12 cellular contexts compared by ENCODE assay signal in genomic region chr6:145904878-145905277, GRCh38. TPM values are rescaled to one million over a fixed set of nuclear protein-coding genes. Genes with fewer than 3 reads are reported as not detected.
DNase-seq lines count a peak whose midpoint lies in the region; ATAC-seq, FAIRE-seq and TF ChIP-seq lines count a peak whose summit lies in the region.
"Had no signal": no experiment of that assay in that cellular context is flagged by ENCODE, and none has a peak within 500 bp of the region (broad histone marks: within the 10 kb centered on the region; RNA-seq: fewer than 3 reads in every experiment).

No MANE protein-coding gene starts in this region.

- no peaks in the 10 kb centered on the region for H3K9me3 Mint-ChIP-seq in H9
- H3K9me3 Mint-ChIP-seq: HFFc6, neural crest cell had no signal

- H3T11ph ChIP-seq in H9 (ENCODE audit: low read length) = no peak overlapping the region

- H3K4me3 ChIP-seq in HepG2 (replicated peaks in 1 of 3; ENCODE audit: insufficient read depth in 1 of 3, low read depth in 2 of 3, low read length in 3 of 3) (no peak overlapping the region), suprapubic skin (no peak overlapping the region), sigmoid colon (no peak overlapping the region)

- H3K9me3 ChIP-seq in H9 (ENCODE audit: control insufficient read depth, low read depth, low read length) (no peaks in the 10 kb centered on the region), HepG2 (ENCODE audit: low read length) (no peaks in the 10 kb centered on the region), suprapubic skin (no peaks in the 10 kb centered on the region), sigmoid colon (no peaks in the 10 kb centered on the region)

- H3K56ac ChIP-seq in H9 (ENCODE audit: insufficient read length, low read depth, low read length) = no peak overlapping the region

- H3K27ac Mint-ChIP-seq in H9 = peak overlapping the region in 1 of 3 experiments; percentile 44; a peak in 1 of 7 replicates
- H3K27ac Mint-ChIP-seq: HFFc6 had no signal

- POLR2A ChIA-PET in HepG2 (lab: Yijun Ruan, JAX) = no interaction called here

- no peak for TF ChIP-seq EP300 in HepG2 (IDR thresholded peaks at IDR 0.05; ENCODE audit: low read depth in 2 of 2, low read length in 2 of 2)
- no peak for TF ChIP-seq EP300 in HepG2 (CRISPR knock-in tag; IDR thresholded peaks at IDR 0.05; ENCODE audit: borderline replicate concordance)
- TF ChIP-seq EP300 in suprapubic skin (IDR thresholded peaks at IDR 0.05) = no peak
- no peak for TF ChIP-seq EP300 in sigmoid colon (IDR thresholded peaks at IDR 0.05)

- H4K8ac ChIP-seq in H9 (replicated peaks; ENCODE audit: insufficient read length, low read depth, low read length) = peak overlapping the region; percentile 79

- peaks cover 18 to 44% (median 42%) of the 10 kb centered on the region in 3 experiments for H3K36me3 Mint-ChIP-seq in H9 (ENCODE audit: insufficient read depth in 1 of 3, low read depth in 3 of 3)

- TF ChIP-seq POLR2A in HepG2 (IDR thresholded peaks at IDR 0.05; ENCODE audit: insufficient read depth in 1 of 2, low read depth in 2 of 2, low read length in 2 of 2) (no peak), suprapubic skin (IDR thresholded peaks at IDR 0.05) (no peak), sigmoid colon (IDR thresholded peaks at IDR 0.05) (no peak)

- H3K79me2 ChIP-seq in H9 (ENCODE audit: insufficient read depth, low read length) (0 out of 2 replicates have a peak, but pooled peaks cover 2% of the 10 kb centered on the region), HepG2 (ENCODE audit: insufficient read depth, low read length) (no peaks in the 10 kb centered on the region)

- no peak overlapping the region for H3K14ac ChIP-seq in H9 (ENCODE audit: insufficient read depth, low read length)

- no peak overlapping the region for H4K5ac ChIP-seq in H9 (ENCODE audit: insufficient read length, low read depth, low read length)

- H2BK5ac ChIP-seq in H9 (ENCODE audit: insufficient read length, low read length) = no peak overlapping the region

- H4K20me1 ChIP-seq in H9 (ENCODE audit: control insufficient read depth, insufficient read depth, insufficient read length) (no peaks in the 10 kb centered on the region), HepG2 (ENCODE audit: insufficient read depth, low read length) (no peaks in the 10 kb centered on the region)

- no peaks in the 10 kb centered on the region for H3K27me3 Mint-ChIP-seq in H9 (ENCODE audit: low read depth)

- H3K4me1 ChIP-seq in H9 (ENCODE audit: insufficient read depth, low read length) = no peaks in the 10 kb centered on the region
- H3K4me1 ChIP-seq in HepG2 (ENCODE audit: insufficient read depth, low read length) = peaks cover 7% of the 10 kb centered on the region
- no peaks in the 10 kb centered on the region for H3K4me1 ChIP-seq in suprapubic skin
- H3K4me1 ChIP-seq in sigmoid colon = peaks cover 0 to 14% (median 14%) of the 10 kb centered on the region in 4 donors

- no peak overlapping the region for H3K4me2 ChIP-seq in H9 (ENCODE audit: insufficient read depth, insufficient read length, low read length)
- no peak overlapping the region for H3K4me2 ChIP-seq in HepG2 (ENCODE audit: low read depth, low read length)

- no CpG with 5 or more reads among the region's 3 CpGs for WGBS in H9 (ENCODE audit: extremely low coverage, insufficient read length, low lambda C conversion rate)
- WGBS in HepG2 (ENCODE audit: low lambda C conversion rate) = 89% methylated on average over 3 of the region's 3 CpGs
- WGBS in suprapubic skin = 82% methylated on average over 3 of the region's 3 CpGs
- WGBS in sigmoid colon, 2 donors = 15 to 62% methylated on average over 3 of the region's 3 CpGs

- H2BK20ac ChIP-seq in H9 (ENCODE audit: low read depth, low read length, poor library complexity, severe bottlenecking) = no peak overlapping the region

- H2BK12ac ChIP-seq in H9 (ENCODE audit: insufficient read length, low read depth, low read length) = no peak overlapping the region

- TF ChIP-seq CTCF in H9 (conservative IDR thresholded peaks at IDR 0.05) (no peak), HepG2 (CRISPR knock-in tag; IDR thresholded peaks at IDR 0.05) (no peak), suprapubic skin (IDR thresholded peaks at IDR 0.05) (no peak), sigmoid colon (IDR thresholded peaks at IDR 0.05) (no peak)

- no peaks in the 10 kb centered on the region for H3K4me1 Mint-ChIP-seq in H9

- no peak for TF ChIP-seq RAD21 in HepG2 (CRISPR knock-in tag; IDR thresholded peaks at IDR 0.05)

- H3K4me3 Mint-ChIP-seq in H9 = no peak overlapping the region
- H3K4me3 Mint-ChIP-seq: HFFc6, neural crest cell had no signal

- no peak overlapping the region for H2BK15ac ChIP-seq in H9 (ENCODE audit: low read depth, low read length)

- FAIRE-seq in GM18507 (lab: Jason Lieb, UNC) = peak; percentile 70
- no peak for FAIRE-seq in HepG2 (lab: Jason Lieb, UNC)

- no peaks in the 10 kb centered on the region for H3K79me1 ChIP-seq in H9 (ENCODE audit: insufficient read depth, low read depth, low read length, poor library complexity, severe bottlenecking)

- DNase-seq in GM18507 (ENCODE audit: extremely low spot score, insufficient read length, low read depth) (no peak), H9 (no peak), NCI-H2029 (lab: John Stamatoyannopoulos, UW) (peak; percentile 56), HepG2 (ENCODE audit: low spot score) (no peak), suprapubic skin (ENCODE audit: low spot score in 2 of 2) (no peak), sigmoid colon (no peak)
- DNase-seq in NK-92 treated with Interleukin-12 subunit alpha and Interleukin-12 subunit beta, amount 100 ng/mL, for 24 hours (lab: John Stamatoyannopoulos, UW) = no peak
- DNase-seq: brain microvascular endothelial cell, head of caudate nucleus, HFFc6 had no signal

- H2BK120ac ChIP-seq in H9 (ENCODE audit: low read depth, low read length, poor library complexity, severe bottlenecking) = no peak overlapping the region

- H4K91ac ChIP-seq in H9 (ENCODE audit: insufficient read length, low read depth, low read length) = no peak overlapping the region

- H3K9ac ChIP-seq in H9 (ENCODE audit: extremely low read depth, insufficient read length, low read length) = no peak overlapping the region
- no peak overlapping the region for H3K9ac ChIP-seq in HepG2 (ENCODE audit: insufficient read depth, low read depth, low read length)

- H3K27ac ChIP-seq in H9 (ENCODE audit: insufficient read length, low read depth, low read length) (no peak overlapping the region), HepG2 (ENCODE audit: extremely low read length, insufficient read depth, low read length) (no peak overlapping the region), suprapubic skin (no peak overlapping the region), sigmoid colon (peak overlapping the region in 1 of 4 donors; percentile 11)
- H3K27ac ChIP-seq: brain microvascular endothelial cell had no signal

- H3K18ac ChIP-seq in H9 (ENCODE audit: insufficient read length, low read depth, low read length) = no peak overlapping the region

- in situ Hi-C loops in HepG2 (cut with HindIII; ENCODE audit: extremely low pct_ligation_motif_present, low pct_unique_long_range_greater_than_20kb) = no loop called here

- intact Hi-C loops in HepG2 (cut with micrococcal nuclease; ENCODE audit: unreplicated experiment) = no loop called here
- intact Hi-C loops in sigmoid colon (cut with DNase I) = no loop called here

- no peak overlapping the region for H3K23ac ChIP-seq in H9 (ENCODE audit: insufficient read length, low read depth, low read length)

- H3K23me2 ChIP-seq in H9 (ENCODE audit: insufficient read length, low read depth, low read length, poor library complexity, severe bottlenecking) = no peaks in the 10 kb centered on the region

- CTCF ChIA-PET in HepG2 (lab: Yijun Ruan, JAX; ENCODE audit: low intra/inter-chr PET ratio, low total read pairs) = no interaction called here

- H3K36me3 ChIP-seq in HepG2 (replicated peaks in 1 of 2; ENCODE audit: control insufficient read depth in 1 of 2, insufficient read depth in 2 of 2, low read length in 2 of 2) (peaks cover 7 to 16% of the 10 kb centered on the region in 2 experiments), suprapubic skin (peaks cover 47% of the 10 kb centered on the region), sigmoid colon (peaks cover 10 to 29% (median 20%) of the 10 kb centered on the region in 4 donors)

- no peak overlapping the region for H2AK5ac ChIP-seq in H9 (ENCODE audit: insufficient read length, low read length)

- no peak overlapping the region for H3K4ac ChIP-seq in H9 (ENCODE audit: low read depth, low read length)

- BruUV-seq in HepG2 (replicated peaks; lab: Mats Ljungman, UMichigan) = no TSS peak

- H2AFZ ChIP-seq in H9 (ENCODE audit: low read length) (no peak overlapping the region), HepG2 (ENCODE audit: low read length) (no peak overlapping the region)

- H3K27me3 ChIP-seq in H9 (ENCODE audit: insufficient read depth, low read length) = no peaks in the 10 kb centered on the region
- no peaks in the 10 kb centered on the region for H3K27me3 ChIP-seq in HepG2 (ENCODE audit: control insufficient read depth in 1 of 2, insufficient read depth in 2 of 2, low read length in 2 of 2)
- H3K27me3 ChIP-seq in suprapubic skin = no peaks in the 10 kb centered on the region
- no peaks in the 10 kb centered on the region for H3K27me3 ChIP-seq in sigmoid colon
- H3K27me3 ChIP-seq: brain microvascular endothelial cell had no signal

- no peak for ATAC-seq in HepG2
- ATAC-seq in HG03108 (IDR thresholded peaks at IDR 0.05; ENCODE audit: unreplicated experiment) = no peak

RNA-seq across cellular contexts. Expression of gene SHPRH, which starts 59.3 kb away (rescaled TPM):
- total RNA-seq in H9 (2021) = 24.7 and 27.7 TPM in 2 replicates
- total RNA-seq in HepG2 (2016; rRNA removed; fragmentation: Illumina TruSeq; extraction: Trizol) = 17.6 and 22.3 TPM in 2 replicates
- total RNA-seq in HepG2 (2016; cell fraction: cytosol; rRNA removed; fragmentation: Illumina TruSeq; extraction: Trizol; ENCODE audit: low read depth) = 23.1 and 23.4 TPM in 2 replicates
- total RNA-seq in HepG2 (2016; cell fraction: insoluble cytoplasmic fraction; rRNA removed; fragmentation: Illumina TruSeq; extraction: Trizol) = 17.3 and 19.8 TPM in 2 replicates
- 8.6 and 9.9 TPM in 2 replicates for total RNA-seq in HepG2 (2016; cell fraction: membrane; rRNA removed; fragmentation: Illumina TruSeq; extraction: Trizol)
- 58.7 and 61.1 TPM in 2 replicates for total RNA-seq in HepG2 (2016; cell fraction: nucleus; rRNA removed; fragmentation: Illumina TruSeq; extraction: Trizol)
- polyA plus RNA-seq in HepG2 (2011; rRNA removed) = 6.9 and 8.2 TPM in 2 replicates
- polyA plus RNA-seq in HepG2 (2011; cell fraction: cytosol; rRNA removed) = 2.3 and 3.8 TPM in 2 replicates
- 11.7 and 14.3 TPM in 2 replicates for polyA plus RNA-seq in HepG2 (2011; cell fraction: nucleus; rRNA removed)
- polyA plus RNA-seq in HepG2 (2012) = 4.4 and 5.9 TPM in 2 replicates
- 0.18 and 0.19 TPM in 2 replicates for polyA plus RNA-seq in HepG2 (2016; cell fraction: cytosol; fragmentation: Illumina TruSeq; extraction: Trizol; ENCODE audit: low read depth)
- polyA plus RNA-seq in HepG2 (2016; cell fraction: insoluble cytoplasmic fraction; fragmentation: Illumina TruSeq; extraction: Trizol; ENCODE audit: low read depth) = 7.5 and 8.4 TPM in 2 replicates
- polyA plus RNA-seq in HepG2 (2016; cell fraction: membrane; fragmentation: Illumina TruSeq; extraction: Trizol; ENCODE audit: low read depth) = 0.63 and 0.86 TPM in 2 replicates
- 17.6 and 19.4 TPM in 2 replicates for polyA plus RNA-seq in HepG2 (2016; cell fraction: nucleus; fragmentation: Illumina TruSeq; extraction: Trizol; ENCODE audit: insufficient read depth, low read depth)
- 14.0 and 20.6 TPM in 2 replicates for polyA minus RNA-seq in HepG2 (2011; rRNA and poly(A)+ RNA removed; ENCODE audit: low replicate concordance)
- 11.6 and 14.1 TPM in 2 replicates for polyA minus RNA-seq in HepG2 (2011; cell fraction: cytosol; rRNA and poly(A)+ RNA removed)
- 144 and 160 TPM in 2 replicates for polyA minus RNA-seq in HepG2 (2011; cell fraction: nucleus; rRNA and poly(A)+ RNA removed)
- 10 to 100 TPM; 20.3 to 66.4 (median 24.3) TPM for total RNA-seq in suprapubic skin
- total RNA-seq in sigmoid colon = 10 to 100 TPM; 25.9 to 36.0 (median 30.7) TPM
- polyA plus RNA-seq in sigmoid colon = 1 to 10 TPM; 1.6 to 4.3 (median 1.8) TPM
